19 cellular contexts compared by ENCODE assay signal in the genomic region with DNA sequence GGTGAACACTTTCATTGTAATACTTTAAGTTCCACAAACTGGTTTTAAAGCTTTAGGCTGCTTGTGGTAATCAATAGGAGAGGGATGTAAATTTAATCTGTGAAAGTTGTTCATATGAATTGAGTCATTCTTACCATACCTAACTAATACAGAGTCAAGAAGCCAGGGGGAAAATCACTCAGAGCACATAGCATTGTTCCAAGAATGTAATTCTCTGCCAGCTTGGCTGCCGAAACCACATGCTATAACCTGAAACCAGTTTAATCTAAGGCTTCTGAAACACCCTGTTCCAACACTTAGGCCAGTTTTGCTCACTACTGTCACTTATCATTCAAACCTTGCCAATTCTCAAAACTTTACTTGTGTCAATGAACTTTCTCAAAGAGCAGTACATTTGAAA.
DNase-seq lines count a peak whose midpoint lies in the region; ATAC-seq, FAIRE-seq and TF ChIP-seq lines count a peak whose summit lies in the region.
"Had no signal": no experiment of that assay in that cellular context is flagged by ENCODE, and none has a peak within 500 bp of the region (broad histone marks: within the 10 kb centered on the region; RNA-seq: fewer than 3 reads in every experiment).

No MANE protein-coding gene starts in this region.

- H3K4me3 ChIP-seq in right atrium auricular region: no peak overlapping the region
- H3K4me3 ChIP-seq in bronchial epithelial cell (ENCODE audit: low read depth, low read length): no peak overlapping the region
- no peak overlapping the region for H3K4me3 ChIP-seq in right lobe of liver
- H3K4me3 ChIP-seq: ascending aorta, GM23248 had no signal

- H3K4me1 ChIP-seq in right atrium auricular region (peaks cover 0 to 3% of the 10 kb centered on the region in 2 donors), right lobe of liver (no peaks in the 10 kb centered on the region)
- H3K4me1 ChIP-seq: ascending aorta, Caco-2 had no signal

- DNase-seq in Right ventricle myocardium inferior (ENCODE audit: missing footprints) (no peak), right atrium auricular region (ENCODE audit: low spot score) (no peak), bronchial epithelial cell (ENCODE audit: low read depth) (peak; percentile 74), left ventricle myocardium superior (no peak), right lobe of liver (no peak), anterior cingulate cortex (lab: John Stamatoyannopoulos, UW) (no peak), NCI-H2196 treated with DMSO at 0.1 percent for 48 hours (lab: John Stamatoyannopoulos, UW; ENCODE audit: unreplicated experiment) (no peak)
- DNase-seq: activated CD4-positive, alpha-beta memory T cell treated with anti-CD3 and anti-CD28 coated beads for 36 hours; activated naive CD4-positive, alpha-beta T cell; activated T-cell treated with anti-CD3 and anti-CD28 coated beads for 4 hours; Caco-2; glutamatergic neuron; GM23248; occipital lobe; stimulated activated CD4-positive, alpha-beta T cell treated with anti-CD3 and anti-CD28 coated beads, Interleukin-2, amount 100 ng/mL, for 24 hours had no signal

- WGBS in right lobe of liver (ENCODE audit: insufficient coverage, low coverage, low lambda C conversion rate, missing lambda C conversion rate): no CpG with 5 or more reads among the region's 1 CpG

- no peaks in the 10 kb centered on the region for H3K9me3 ChIP-seq in right atrium auricular region
- no peaks in the 10 kb centered on the region for H3K9me3 ChIP-seq in right lobe of liver
- H3K9me3 ChIP-seq: ascending aorta, Caco-2 had no signal

- no peak for FAIRE-seq in bronchial epithelial cell (lab: Jason Lieb, UNC)
- FAIRE-seq: endothelial cell of umbilical vein had no signal

- intact Hi-C loops in Right ventricle myocardium inferior (cut with DNase I): no loop called here
- intact Hi-C loops in left ventricle myocardium superior (cut with micrococcal nuclease): no loop called here
- intact Hi-C loops in right lobe of liver (cut with DNase I): no loop called here

- TF ChIP-seq CTCF in right atrium auricular region (IDR thresholded peaks at IDR 0.05) (no peak), bronchial epithelial cell (IDR thresholded peaks at IDR 0.05; ENCODE audit: insufficient read depth, low read length, severe bottlenecking) (no peak), right lobe of liver (IDR thresholded peaks at IDR 0.05) (no peak)

- H3K36me3 ChIP-seq in right atrium auricular region (no peaks in the 10 kb centered on the region), bronchial epithelial cell (ENCODE audit: control insufficient read depth, insufficient read depth, low read length) (no peaks in the 10 kb centered on the region), right lobe of liver (no peaks in the 10 kb centered on the region)
- H3K36me3 ChIP-seq: ascending aorta had no signal

- peak; percentile 71 for ATAC-seq in Right ventricle myocardium inferior
- ATAC-seq in left ventricle myocardium superior: peak; percentile 92
- no peak for ATAC-seq in right lobe of liver
- no peak for ATAC-seq in GM21786 (IDR thresholded peaks at IDR 0.05; ENCODE audit: unreplicated experiment)
- ATAC-seq: WTC11 had no signal

- no peak for TF ChIP-seq POLR2A in right lobe of liver (IDR thresholded peaks at IDR 0.05)

- no peaks in the 10 kb centered on the region for H3K27me3 ChIP-seq in right atrium auricular region
- H3K27me3 ChIP-seq in bronchial epithelial cell (ENCODE audit: control insufficient read depth, insufficient read depth, low read length): no peaks in the 10 kb centered on the region
- no peaks in the 10 kb centered on the region for H3K27me3 ChIP-seq in right lobe of liver
- H3K27me3 ChIP-seq: ascending aorta had no signal

- peak overlapping the region in 1 of 2 donors; percentile 58 for H3K27ac ChIP-seq in right atrium auricular region
- H3K27ac ChIP-seq in right lobe of liver: no peak overlapping the region
- H3K27ac ChIP-seq: ascending aorta, GM23248 had no signal

Comparison
In these comparisons a context has a peak if more than half of its experiments do, and no peak if none do; other contexts are left out.
1. ATAC-seq: peak in Right ventricle myocardium inferior (single experiment) and left ventricle myocardium superior (single experiment); none in right lobe of liver (0 of 4) and GM21786 (single experiment).